ENCODE assay signal across 17 cellular contexts in the genomic region with DNA sequence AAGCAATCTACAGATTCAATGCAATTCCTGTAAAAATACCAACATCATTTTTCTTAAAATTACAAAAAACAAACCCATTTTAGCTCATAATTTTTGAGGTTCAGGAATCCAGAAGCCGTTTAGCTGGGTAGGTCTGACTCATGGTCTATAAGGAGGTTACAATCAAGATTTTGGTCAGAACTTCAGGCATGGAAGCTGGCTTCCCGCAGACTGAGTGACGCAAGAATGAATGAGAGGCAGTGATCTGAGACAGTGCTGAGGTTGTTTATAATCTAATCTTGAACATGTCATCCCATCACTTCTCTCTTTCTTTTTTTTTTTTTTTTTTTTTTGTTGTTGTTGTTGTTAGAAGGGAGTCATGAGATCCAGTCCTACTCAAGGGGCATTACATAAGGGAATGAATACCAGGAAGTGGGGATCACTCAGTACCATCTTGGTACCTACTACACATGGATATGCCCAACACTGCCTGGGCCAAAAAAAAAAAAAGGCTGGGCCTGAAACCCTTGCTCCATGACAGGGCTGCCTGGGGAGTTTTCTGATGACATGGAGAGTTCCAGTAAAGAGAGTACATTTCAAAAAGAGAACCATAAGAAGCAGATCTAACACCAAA.
A peak's percentile ranks its signal among the peaks of the same experiment; 100 is the strongest.
DNase-seq lines count a peak whose midpoint lies in the region; ATAC-seq and TF ChIP-seq lines count a peak whose summit lies in the region.
"Had no signal": no experiment of that assay in that cellular context is flagged by ENCODE, and none has a peak within 500 bp of the region (broad histone marks: within the 10 kb centered on the region; RNA-seq: fewer than 3 reads in every experiment).

No MANE protein-coding gene starts in this region.

- H3K27ac ChIP-seq in brain microvascular endothelial cell, result peak overlapping the region; percentile 63
- H3K27ac ChIP-seq: ovary had no signal

- no peaks in the 10 kb centered on the region for H3K9me3 Mint-ChIP-seq in memory B cell
- no peaks in the 10 kb centered on the region for H3K9me3 Mint-ChIP-seq in immature natural killer cell
- H3K9me3 Mint-ChIP-seq: activated naive CD8-positive, alpha-beta T cell treated with anti-CD3 and anti-CD28 coated beads, Interleukin-2, amount 10 ng/mL, durations not matched to agents 7 days and 5 days; stimulated activated effector memory CD8-positive, alpha-beta T cell treated with anti-CD3 and anti-CD28 coated beads, Interleukin-12 subunit alpha, Interleukin-12 subunit beta, amount 100 ng/mL, for 72 hours had no signal

- in situ Hi-C loops in brain microvascular endothelial cell (cut with HindIII; ENCODE audit: low pct_ligation_motif_present, low sequenced_read_pairs), result no loop called here

- H3K27me3 Mint-ChIP-seq in memory B cell, result no peaks in the 10 kb centered on the region
- H3K27me3 Mint-ChIP-seq in immature natural killer cell (ENCODE audit: low read depth in 3 of 3), result peaks cover 0 to 5% (median 2%) of the 10 kb centered on the region in 3 donors

- H3K4me1 Mint-ChIP-seq in memory B cell (peaks cover 6% of the 10 kb centered on the region), immature natural killer cell (no peaks in the 10 kb centered on the region)
- H3K4me1 Mint-ChIP-seq: activated naive CD8-positive, alpha-beta T cell treated with anti-CD3 and anti-CD28 coated beads, Interleukin-2, amount 10 ng/mL, durations not matched to agents 7 days and 5 days; stimulated activated effector memory CD8-positive, alpha-beta T cell treated with anti-CD3 and anti-CD28 coated beads, Interleukin-12 subunit alpha, Interleukin-12 subunit beta, amount 100 ng/mL, for 72 hours had no signal

- no peaks in the 10 kb centered on the region for H3K36me3 Mint-ChIP-seq in memory B cell
- H3K36me3 Mint-ChIP-seq in immature natural killer cell, result peaks cover 0 to 3% (median 3%) of the 10 kb centered on the region in 3 donors
- H3K36me3 Mint-ChIP-seq: activated naive CD8-positive, alpha-beta T cell treated with anti-CD3 and anti-CD28 coated beads, Interleukin-2, amount 10 ng/mL, durations not matched to agents 7 days and 5 days; stimulated activated effector memory CD8-positive, alpha-beta T cell treated with anti-CD3 and anti-CD28 coated beads, Interleukin-12 subunit alpha, Interleukin-12 subunit beta, amount 100 ng/mL, for 72 hours had no signal

- H3K36me3 ChIP-seq in brain microvascular endothelial cell (replicated peaks), result no peaks in the 10 kb centered on the region
- H3K36me3 ChIP-seq: heart left ventricle, ovary had no signal

- ATAC-seq in memory B cell (ENCODE audit: low read depth), result peak; percentile 81
- no peak for ATAC-seq in HG03457 (IDR thresholded peaks at IDR 0.05; ENCODE audit: unreplicated experiment)
- ATAC-seq: stimulated activated effector memory CD8-positive, alpha-beta T cell treated with anti-CD3 and anti-CD28 coated beads, Interleukin-12 subunit alpha, Interleukin-12 subunit beta, amount 100 ng/mL, for 72 hours had no signal

- no peak overlapping the region for H3K4me3 Mint-ChIP-seq in memory B cell
- no peak overlapping the region for H3K4me3 Mint-ChIP-seq in immature natural killer cell
- H3K4me3 Mint-ChIP-seq: activated naive CD8-positive, alpha-beta T cell treated with anti-CD3 and anti-CD28 coated beads, Interleukin-2, amount 10 ng/mL, durations not matched to agents 7 days and 5 days; stimulated activated effector memory CD8-positive, alpha-beta T cell treated with anti-CD3 and anti-CD28 coated beads, Interleukin-12 subunit alpha, Interleukin-12 subunit beta, amount 100 ng/mL, for 72 hours had no signal

- intact Hi-C loops in head of caudate nucleus (cut with DNase I), result no loop called here

- no peak for TF ChIP-seq CTCF in brain microvascular endothelial cell (IDR thresholded peaks at IDR 0.05; ENCODE audit: low read depth, low read length, missing control alignments)

- DNase-seq in Daoy (ENCODE audit: low read depth) (peak; percentile 51), NOMO-1 (lab: John Stamatoyannopoulos, UW; ENCODE audit: unreplicated experiment in 2 of 2) (peak; percentile 48 to 78), brain microvascular endothelial cell (peak; percentile 91), memory B cell (ENCODE audit: low spot score in 2 of 2) (no peak), immature natural killer cell (no peak), head of caudate nucleus (no peak)
- DNase-seq in activated CD4-positive, alpha-beta T cell treated with anti-CD3 and anti-CD28 coated beads for 48 hours, result no peak
- DNase-seq: activated CD8-positive, alpha-beta memory T cell treated with anti-CD3 and anti-CD28 coated beads, Interleukin-2, amount 50 U/mL, for 4 hours; activated naive CD8-positive, alpha-beta T cell treated with anti-CD3 and anti-CD28 coated beads, Interleukin-2, amount 10 ng/mL, durations not matched to agents 7 days and 5 days; GOT3; heart left ventricle; mesendoderm; NCI-H1930; NK-92 treated with Interleukin-12 subunit alpha and Interleukin-12 subunit beta, amount 100 ng/mL, for 24 hours; ovary had no signal

- H3K27ac Mint-ChIP-seq in memory B cell (peak overlapping the region; percentile 20), immature natural killer cell (no peak overlapping the region)
- H3K27ac Mint-ChIP-seq: activated naive CD8-positive, alpha-beta T cell treated with anti-CD3 and anti-CD28 coated beads, Interleukin-2, amount 10 ng/mL, durations not matched to agents 7 days and 5 days; stimulated activated effector memory CD8-positive, alpha-beta T cell treated with anti-CD3 and anti-CD28 coated beads, Interleukin-12 subunit alpha, Interleukin-12 subunit beta, amount 100 ng/mL, for 72 hours had no signal

- no peaks in the 10 kb centered on the region for H3K27me3 ChIP-seq in brain microvascular endothelial cell (replicated peaks)
- H3K27me3 ChIP-seq: heart left ventricle, ovary had no signal

- H3K4me3 ChIP-seq in brain microvascular endothelial cell (ENCODE audit: low read depth, low read length), result no peak overlapping the region
- H3K4me3 ChIP-seq: heart left ventricle, ovary had no signal

Comparison
In these comparisons a context has a peak if more than half of its experiments do, and no peak if none do; other contexts are left out.
1. DNase-seq: peak in Daoy (single experiment), NOMO-1 (2 of 2) and brain microvascular endothelial cell (single experiment); none in memory B cell (0 of 2), immature natural killer cell (0 of 3), activated CD4-positive, alpha-beta T cell treated with anti-CD3 and anti-CD28 coated beads for 48 hours (single experiment) and head of caudate nucleus (0 of 42).